9 cellular contexts compared by ENCODE assay signal in the genomic region with DNA sequence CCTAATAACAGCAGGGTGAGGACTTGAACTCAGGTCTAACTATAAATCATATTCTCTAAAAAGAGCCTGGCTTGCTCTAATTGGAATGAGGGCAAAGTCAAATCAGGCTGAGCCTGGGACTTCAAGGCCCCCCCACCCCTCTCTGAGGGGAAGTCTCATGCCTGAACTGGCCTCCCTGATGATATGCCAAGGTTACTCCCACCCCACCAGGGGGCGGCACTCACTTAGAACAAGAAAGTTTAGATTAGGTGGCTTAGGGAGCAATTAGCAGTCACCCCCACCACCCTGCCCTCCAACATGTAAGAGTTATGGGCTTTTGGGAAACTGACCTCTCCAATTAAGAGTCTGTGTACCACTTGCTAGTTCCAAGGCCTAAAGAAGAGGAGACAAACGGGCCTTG. TPM values are rescaled to one million over a fixed set of nuclear protein-coding genes. Genes with fewer than 3 reads are reported as not detected.
DNase-seq lines count a peak whose midpoint lies in the region; ATAC-seq and TF ChIP-seq lines count a peak whose summit lies in the region.
"Had no signal": no experiment of that assay in that cellular context is flagged by ENCODE, and none has a peak within 500 bp of the region (broad histone marks: within the 10 kb centered on the region; RNA-seq: fewer than 3 reads in every experiment).

No MANE protein-coding gene starts in this region.

- peak overlapping the region; percentile 56 for H3K4me3 Mint-ChIP-seq in natural killer cell

- peak overlapping the region; percentile 38 to 75 for H3K27ac Mint-ChIP-seq in natural killer cell

- no peaks in the 10 kb centered on the region for H3K36me3 Mint-ChIP-seq in natural killer cell

- peaks cover 34 to 49% of the 10 kb centered on the region in 2 donors for H3K4me1 Mint-ChIP-seq in natural killer cell

- intact Hi-C loops in natural killer cell (cut with micrococcal nuclease) (loop anchor here (1.0 to 5.0 kb wide), 2 partner anchors 31 to 79 kb away; no protein-coding TSS in a partner anchor), tibial artery (cut with DNase I; ENCODE audit: low total_unique reads) (loop anchor here (10.0 kb wide), 1 partner anchor 76 kb away; no protein-coding TSS in a partner anchor)

- no peaks in the 10 kb centered on the region for H3K9me3 Mint-ChIP-seq in natural killer cell

- DNase-seq in ACHN (peak; percentile 44), NCI-H69 (lab: John Stamatoyannopoulos, UW) (peak; percentile 54), epithelial cell of esophagus (ENCODE audit: low read depth) (peak; percentile 44), natural killer cell (peak; percentile 69), tibial artery (peak; percentile 60 to 66)
- DNase-seq in activated CD8-positive, alpha-beta memory T cell treated with anti-CD3 and anti-CD28 coated beads for 24 hours = peak; percentile 87

- H3K4me1 ChIP-seq in tibial artery = peaks cover 0 to 20% (median 8%) of the 10 kb centered on the region in 4 donors

- H3K27ac ChIP-seq in tibial artery = no peak overlapping the region

- no peaks in the 10 kb centered on the region for H3K36me3 ChIP-seq in tibial artery

- H3K27me3 ChIP-seq in tibial artery = no peaks in the 10 kb centered on the region

- ATAC-seq in GM18498 (IDR thresholded peaks at IDR 0.05; ENCODE audit: unreplicated experiment) (peak; percentile 38), natural killer cell (peak; percentile 43 to 69 (median 45)), HG03457 (IDR thresholded peaks at IDR 0.05; ENCODE audit: unreplicated experiment) (no peak)

- H3K9me3 ChIP-seq in tibial artery = no peaks in the 10 kb centered on the region

- peak; percentile 27 for TF ChIP-seq CTCF in epithelial cell of esophagus (IDR thresholded peaks at IDR 0.05; ENCODE audit: insufficient read depth, low read depth, low read length, missing control alignments)
- peak; percentile 67 for TF ChIP-seq CTCF in natural killer cell (IDR thresholded peaks at IDR 0.05)
- peak; percentile 37 to 38 for TF ChIP-seq CTCF in tibial artery (IDR thresholded peaks at IDR 0.05)

- H3K4me3 ChIP-seq in epithelial cell of esophagus (ENCODE audit: low read length) (no peak overlapping the region), tibial artery (no peak overlapping the region)

- in situ Hi-C loops in ACHN (cut with HindIII; ENCODE audit: low pct_ligation_motif_present, low pct_unique_long_range_greater_than_20kb, low sequenced_read_pairs) = no loop called here

- H3K27me3 Mint-ChIP-seq in natural killer cell (ENCODE audit: low read depth in 2 of 2) = peaks cover 0 to 25% of the 10 kb centered on the region in 2 donors

RNA-seq across cellular contexts. Expression of gene FOXO4, which starts 2.7 kb away (rescaled TPM):
- total RNA-seq in natural killer cell = 10 to 100 TPM; 47.3 to 57.2 (median 51.2) TPM

RNA-seq across cellular contexts. Expression of gene CXorf65, which starts 8.2 kb away (rescaled TPM):
- total RNA-seq in natural killer cell = 100 to 1,000 TPM in 1 of 3 donors, 10 to 100 TPM in 2; 55.8 to 117 (median 92.8) TPM
- total RNA-seq: pulmonary artery endothelial cell had no signal

RNA-seq across cellular contexts. Expression of gene IL2RG, which starts 13.1 kb away (rescaled TPM):
- 100 to 1,000 TPM; 506 to 577 (median 550) TPM for total RNA-seq in natural killer cell
- total RNA-seq: pulmonary artery endothelial cell had no signal

RNA-seq across cellular contexts. Expression of gene MED12, which starts 20.1 kb away (rescaled TPM):
- 100 to 1,000 TPM; 111 to 156 (median 115) TPM for total RNA-seq in natural killer cell

RNA-seq across cellular contexts. Expression of gene SNX12, which starts 30.2 kb away (rescaled TPM):
- 10 to 100 TPM; 36.0 to 40.1 (median 38.6) TPM for total RNA-seq in natural killer cell
